In genomic region chr1:5745776-5746610, GRCh38 we compare ENCODE assay signal across 9 cellular contexts.
A peak's percentile ranks its signal among the peaks of the same experiment; 100 is the strongest.
DNase-seq lines count a peak whose midpoint lies in the region; ATAC-seq and TF ChIP-seq lines count a peak whose summit lies in the region.
"Had no signal": no experiment of that assay in that cellular context is flagged by ENCODE, and none has a peak within 500 bp of the region (broad histone marks: within the 10 kb centered on the region; RNA-seq: fewer than 3 reads in every experiment).

No MANE protein-coding gene starts in this region.

- no peaks in the 10 kb centered on the region for H3K36me3 Mint-ChIP-seq in T-cell

- 28 to 35% methylated on average over 21 of the region's 21 CpGs for WGBS in sigmoid colon, 2 donors

- no peaks in the 10 kb centered on the region for H3K9me3 Mint-ChIP-seq in T-cell
- H3K9me3 Mint-ChIP-seq: stimulated activated naive CD8-positive, alpha-beta T cell treated with anti-CD3 and anti-CD28 coated beads, Interleukin-15, Interleukin-2, amounts not matched to agents 100 ng/mL and 50 ng/mL, for 24 hours had no signal

- no peak overlapping the region for H3K27ac Mint-ChIP-seq in T-cell
- H3K27ac Mint-ChIP-seq: stimulated activated naive CD8-positive, alpha-beta T cell treated with anti-CD3 and anti-CD28 coated beads, Interleukin-15, Interleukin-2, amounts not matched to agents 100 ng/mL and 50 ng/mL, for 24 hours had no signal

- H3K27ac ChIP-seq in right atrium auricular region: no peak overlapping the region
- H3K27ac ChIP-seq in sigmoid colon: no peak overlapping the region

- H3K9me3 ChIP-seq in right atrium auricular region (no peaks in the 10 kb centered on the region), sigmoid colon (no peaks in the 10 kb centered on the region)

- no peaks in the 10 kb centered on the region for H3K27me3 ChIP-seq in right atrium auricular region
- peaks cover 0 to 50% (median 11%) of the 10 kb centered on the region in 3 donors for H3K27me3 ChIP-seq in sigmoid colon

- H3K4me3 ChIP-seq in AG09309 (ENCODE audit: control insufficient read depth, low read depth, low read length): no peak overlapping the region
- H3K4me3 ChIP-seq in right atrium auricular region: no peak overlapping the region
- H3K4me3 ChIP-seq in sigmoid colon: no peak overlapping the region

- CTCF ChIA-PET in T-cell (lab: Charles Lee): interaction anchor here (0.6 to 1.2 kb wide), 3 partner anchors 236 to 241 kb away, joined by 3 to 4 read pairs (median 3); no protein-coding TSS in a partner anchor

- no peak for TF ChIP-seq POLR2A in sigmoid colon (IDR thresholded peaks at IDR 0.05)

- H3K4me1 Mint-ChIP-seq in T-cell: peaks cover 0 to 2% (median 0%) of the 10 kb centered on the region in 3 donors

- DNase-seq in AG09309 (ENCODE audit: low read depth): peak; percentile 3
- peak; percentile 59 for DNase-seq in M059J (ENCODE audit: low read depth)
- DNase-seq in T-cell: peak in 33 of 34 experiments; percentile 12 to 60 (median 40)
- peak; percentile 7 for DNase-seq in amniotic epithelial cell (ENCODE audit: low read depth)
- DNase-seq in right atrium auricular region (ENCODE audit: low spot score): peak; percentile 65
- DNase-seq in sigmoid colon: peak; percentile 71

- TF ChIP-seq CTCF in AG09309 (IDR thresholded peaks at IDR 0.05; ENCODE audit: control insufficient read depth, insufficient read depth, low read depth, low read length, missing control alignments): peak; percentile 84
- TF ChIP-seq CTCF in right atrium auricular region (IDR thresholded peaks at IDR 0.05): peak; percentile 93 to 97
- peak; percentile 36 to 92 (median 80) for TF ChIP-seq CTCF in sigmoid colon (IDR thresholded peaks at IDR 0.05)

- no peak overlapping the region for H3K4me3 Mint-ChIP-seq in T-cell
- H3K4me3 Mint-ChIP-seq: stimulated activated naive CD8-positive, alpha-beta T cell treated with anti-CD3 and anti-CD28 coated beads, Interleukin-15, Interleukin-2, amounts not matched to agents 100 ng/mL and 50 ng/mL, for 24 hours had no signal

- H3K36me3 ChIP-seq in right atrium auricular region (no peaks in the 10 kb centered on the region), sigmoid colon (no peaks in the 10 kb centered on the region)

- intact Hi-C loops in sigmoid colon (cut with DNase I): loop anchor here (1.0 to 10.0 kb wide), 3 partner anchors 236 to 1834 kb away; partner anchors contain the start of gene AJAP1

- peaks cover 0 to 8% of the 10 kb centered on the region in 2 donors for H3K4me1 ChIP-seq in right atrium auricular region
- no peaks in the 10 kb centered on the region for H3K4me1 ChIP-seq in sigmoid colon

- POLR2A ChIA-PET in T-cell (lab: Charles Lee): no interaction called here

- ATAC-seq in GM18907 (IDR thresholded peaks at IDR 0.05; ENCODE audit: unreplicated experiment): peak; percentile 60
- ATAC-seq in T-cell (replicated peaks in 1 of 4): peak in 3 of 4 experiments; percentile 65 to 67 (median 67)
- no peak for ATAC-seq in HG03378 (IDR thresholded peaks at IDR 0.05; ENCODE audit: unreplicated experiment)

- no peak for TF ChIP-seq EP300 in sigmoid colon (IDR thresholded peaks at IDR 0.05)

- H3K27me3 Mint-ChIP-seq in T-cell: peaks cover 21 to 35% of the 10 kb centered on the region in 2 donors

Comparison
In these comparisons a context has a peak if more than half of its experiments do, and no peak if none do; other contexts are left out.
1. DNase-seq: peak in every context shown above with its lines; median percentile 71 in sigmoid colon; 65 in right atrium auricular region; 59 in M059J; 40 in T-cell; 7 in amniotic epithelial cell; 3 in AG09309.